15 cellular contexts compared by ENCODE assay signal in genomic region chr1:53899708-53900107, GRCh38. TPM values are rescaled to one million over a fixed set of nuclear protein-coding genes. Genes with fewer than 3 reads are reported as not detected.
DNase-seq lines count a peak whose midpoint lies in the region; ATAC-seq, FAIRE-seq and TF ChIP-seq lines count a peak whose summit lies in the region.
"Had no signal": no experiment of that assay in that cellular context is flagged by ENCODE, and none has a peak within 500 bp of the region (broad histone marks: within the 10 kb centered on the region; RNA-seq: fewer than 3 reads in every experiment).

No MANE protein-coding gene starts in this region.

- BruUV-seq in HepG2 (replicated peaks; lab: Mats Ljungman, UMichigan): no TSS peak

- TF ChIP-seq RAD21 in HepG2 (CRISPR knock-in tag; IDR thresholded peaks at IDR 0.05): no peak

- H3K79me1 ChIP-seq in H9 (ENCODE audit: insufficient read depth, low read depth, low read length, poor library complexity, severe bottlenecking): no peaks in the 10 kb centered on the region

- no peak overlapping the region for H3K4ac ChIP-seq in H9 (ENCODE audit: low read depth, low read length)

- H3K4me2 ChIP-seq in HepG2 (ENCODE audit: low read depth, low read length) (peak overlapping the region; percentile 88), H9 (ENCODE audit: insufficient read depth, insufficient read length, low read length) (no peak overlapping the region)

- H4K91ac ChIP-seq in H9 (ENCODE audit: insufficient read length, low read depth, low read length): no peak overlapping the region

- no peaks in the 10 kb centered on the region for H3K9me3 Mint-ChIP-seq in chondrocyte (ENCODE audit: low read depth)
- no peaks in the 10 kb centered on the region for H3K9me3 Mint-ChIP-seq in H9
- no peaks in the 10 kb centered on the region for H3K9me3 Mint-ChIP-seq in CD4-positive, alpha-beta memory T cell

- H3K27me3 ChIP-seq in HepG2 (ENCODE audit: control insufficient read depth in 1 of 2, insufficient read depth in 2 of 2, low read length in 2 of 2) (no peaks in the 10 kb centered on the region), thyroid gland (no peaks in the 10 kb centered on the region), H9 (ENCODE audit: insufficient read depth, low read length) (no peaks in the 10 kb centered on the region), left lung (no peaks in the 10 kb centered on the region)
- H3K27me3 ChIP-seq in CD4-positive, alpha-beta memory T cell (ENCODE audit: insufficient read depth, low read length): no peaks in the 10 kb centered on the region

- H2BK15ac ChIP-seq in H9 (ENCODE audit: low read depth, low read length): no peak overlapping the region

- peak; percentile 14 for DNase-seq in M059J (ENCODE audit: low read depth)
- DNase-seq in chondrocyte (ENCODE audit: low spot score): no peak
- DNase-seq in HepG2 (ENCODE audit: low spot score): no peak
- no peak for DNase-seq in thyroid gland
- DNase-seq in H9: no peak
- DNase-seq in D721Med (ENCODE audit: insufficient read length, low spot score): no peak
- no peak for DNase-seq in left lung
- no peak for DNase-seq in CD4-positive, alpha-beta memory T cell
- DNase-seq: DMS 273 treated with DMSO at 0.1 percent for 48 hours, GM23248 had no signal

- peak overlapping the region; percentile 66 for H3K27ac Mint-ChIP-seq in chondrocyte (ENCODE audit: unreplicated experiment)
- H3K27ac Mint-ChIP-seq in H9: no peak overlapping the region
- peak overlapping the region in 1 of 7 donors; percentile 53 for H3K27ac Mint-ChIP-seq in CD4-positive, alpha-beta memory T cell

- H2BK20ac ChIP-seq in H9 (ENCODE audit: low read depth, low read length, poor library complexity, severe bottlenecking): no peak overlapping the region

- H4K20me1 ChIP-seq in HepG2 (ENCODE audit: insufficient read depth, low read length) (no peaks in the 10 kb centered on the region), H9 (ENCODE audit: control insufficient read depth, insufficient read depth, insufficient read length) (no peaks in the 10 kb centered on the region)

- H3K36me3 Mint-ChIP-seq in chondrocyte (ENCODE audit: low read depth): no peaks in the 10 kb centered on the region
- H3K36me3 Mint-ChIP-seq in H9 (ENCODE audit: insufficient read depth in 1 of 3, low read depth in 3 of 3): no peaks in the 10 kb centered on the region
- H3K36me3 Mint-ChIP-seq in CD4-positive, alpha-beta memory T cell: peaks cover 0 to 3% of the 10 kb centered on the region in 2 donors

- H3K4me3 Mint-ChIP-seq in chondrocyte (ENCODE audit: unreplicated experiment) (no peak overlapping the region), H9 (no peak overlapping the region)
- no peak overlapping the region for H3K4me3 Mint-ChIP-seq in CD4-positive, alpha-beta memory T cell

- TF ChIP-seq POLR2A in HepG2 (IDR thresholded peaks at IDR 0.05; ENCODE audit: insufficient read depth in 1 of 2, low read depth in 2 of 2, low read length in 2 of 2) (no peak), thyroid gland (IDR thresholded peaks at IDR 0.05) (no peak)

- ATAC-seq in HepG2 (peak; percentile 2; the same call in 1 of the 3 replicates), left lung (no peak)

- no peak overlapping the region for H2BK5ac ChIP-seq in H9 (ENCODE audit: insufficient read length, low read length)

- H3K79me2 ChIP-seq in HepG2 (ENCODE audit: insufficient read depth, low read length) (peaks cover 8% of the 10 kb centered on the region), H9 (ENCODE audit: insufficient read depth, low read length) (no peaks in the 10 kb centered on the region)

- H3K9ac ChIP-seq in HepG2 (ENCODE audit: insufficient read depth, low read depth, low read length) (no peak overlapping the region), H9 (ENCODE audit: extremely low read depth, insufficient read length, low read length) (no peak overlapping the region)
- H3K9ac ChIP-seq: GM23248 had no signal

- no peaks in the 10 kb centered on the region for H3K27me3 Mint-ChIP-seq in chondrocyte (ENCODE audit: low read depth)
- peaks cover 7% of the 10 kb centered on the region for H3K27me3 Mint-ChIP-seq in H9 (ENCODE audit: low read depth)
- H3K27me3 Mint-ChIP-seq in CD4-positive, alpha-beta memory T cell: peaks cover 0 to 3% of the 10 kb centered on the region in 2 donors

- H3K14ac ChIP-seq in H9 (ENCODE audit: insufficient read depth, low read length): no peak overlapping the region

- no peaks in the 10 kb centered on the region for H3K9me3 ChIP-seq in HepG2 (ENCODE audit: low read length)
- no peaks in the 10 kb centered on the region for H3K9me3 ChIP-seq in thyroid gland
- H3K9me3 ChIP-seq in H9 (ENCODE audit: control insufficient read depth, low read depth, low read length): no peaks in the 10 kb centered on the region
- no peaks in the 10 kb centered on the region for H3K9me3 ChIP-seq in left lung
- H3K9me3 ChIP-seq in CD4-positive, alpha-beta memory T cell (ENCODE audit: control insufficient read depth in 1 of 2, low read length in 2 of 2): no peaks in the 10 kb centered on the region

- no peak overlapping the region for H4K8ac ChIP-seq in H9 (replicated peaks; ENCODE audit: insufficient read length, low read depth, low read length)

- H3K27ac ChIP-seq in HepG2 (ENCODE audit: extremely low read length, insufficient read depth, low read length) (peak overlapping the region; percentile 89), thyroid gland (peak overlapping the region; percentile 63 to 91 (median 82)), H9 (ENCODE audit: insufficient read length, low read depth, low read length) (no peak overlapping the region), left lung (no peak overlapping the region)
- no peak overlapping the region for H3K27ac ChIP-seq in CD4-positive, alpha-beta memory T cell (ENCODE audit: low read depth, low read length)
- H3K27ac ChIP-seq: GM23248 had no signal

- peaks cover 92% of the 10 kb centered on the region for H3K4me1 ChIP-seq in HepG2 (ENCODE audit: insufficient read depth, low read length)
- peaks cover 23 to 77% of the 10 kb centered on the region in 2 donors for H3K4me1 ChIP-seq in thyroid gland
- no peaks in the 10 kb centered on the region for H3K4me1 ChIP-seq in H9 (ENCODE audit: insufficient read depth, low read length)
- peaks cover 0 to 15% of the 10 kb centered on the region in 2 donors for H3K4me1 ChIP-seq in left lung
- H3K4me1 ChIP-seq in CD4-positive, alpha-beta memory T cell (ENCODE audit: insufficient read depth, low read length): no peaks in the 10 kb centered on the region

- in situ Hi-C loops in HepG2 (cut with HindIII; ENCODE audit: extremely low pct_ligation_motif_present, low pct_unique_long_range_greater_than_20kb): no loop called here

- no peak overlapping the region for H2AFZ ChIP-seq in HepG2 (ENCODE audit: low read length)
- H2AFZ ChIP-seq in H9 (ENCODE audit: low read length): no peak overlapping the region
- H2AFZ ChIP-seq: GM23248 had no signal

- H2BK120ac ChIP-seq in H9 (ENCODE audit: low read depth, low read length, poor library complexity, severe bottlenecking): no peak overlapping the region

- no peak overlapping the region for H3K23ac ChIP-seq in H9 (ENCODE audit: insufficient read length, low read depth, low read length)

- H3K4me1 Mint-ChIP-seq in chondrocyte (ENCODE audit: low read depth): peaks cover 56% of the 10 kb centered on the region
- 0 out of 4 replicates have a peak, but pooled peaks cover 0 to under 1% of the 10 kb centered on the region in 2 experiments for H3K4me1 Mint-ChIP-seq in H9
- no peaks in the 10 kb centered on the region for H3K4me1 Mint-ChIP-seq in CD4-positive, alpha-beta memory T cell

- H3K23me2 ChIP-seq in H9 (ENCODE audit: insufficient read length, low read depth, low read length, poor library complexity, severe bottlenecking): no peaks in the 10 kb centered on the region

- 43% methylated on average over 3 of the region's 3 CpGs for WGBS in HepG2 (ENCODE audit: low lambda C conversion rate)
- 88 to 89% methylated on average over 3 of the region's 3 CpGs for WGBS in thyroid gland, 2 donors
- WGBS in H9 (ENCODE audit: extremely low coverage, insufficient read length, low lambda C conversion rate): no CpG with 5 or more reads among the region's 3 CpGs

- no peak for FAIRE-seq in HepG2 (lab: Jason Lieb, UNC)
- no peak for FAIRE-seq in D721Med (lab: Jason Lieb, UNC)
- FAIRE-seq: H54 had no signal

- H2AK5ac ChIP-seq in H9 (ENCODE audit: insufficient read length, low read length): no peak overlapping the region

- no peak for TF ChIP-seq EP300 in HepG2 (IDR thresholded peaks at IDR 0.05; ENCODE audit: low read depth in 2 of 2, low read length in 2 of 2)
- no peak for TF ChIP-seq EP300 in HepG2 (CRISPR knock-in tag; IDR thresholded peaks at IDR 0.05; ENCODE audit: borderline replicate concordance)

- no peak overlapping the region for H3K18ac ChIP-seq in H9 (ENCODE audit: insufficient read length, low read depth, low read length)

- no peak overlapping the region for H3T11ph ChIP-seq in H9 (ENCODE audit: low read length)

- TF ChIP-seq CTCF in chondrocyte (IDR thresholded peaks at IDR 0.05): no peak
- TF ChIP-seq CTCF in HepG2 (CRISPR knock-in tag; IDR thresholded peaks at IDR 0.05): no peak
- no peak for TF ChIP-seq CTCF in thyroid gland (IDR thresholded peaks at IDR 0.05)
- TF ChIP-seq CTCF in H9 (conservative IDR thresholded peaks at IDR 0.05): no peak
- no peak for TF ChIP-seq CTCF in D721Med (IDR thresholded peaks at IDR 0.05; ENCODE audit: insufficient read depth, missing control alignments)
- no peak for TF ChIP-seq CTCF in left lung (IDR thresholded peaks at IDR 0.05)

- CTCF ChIA-PET in HepG2 (lab: Yijun Ruan, JAX; ENCODE audit: low intra/inter-chr PET ratio, low total read pairs): no interaction called here
- CTCF ChIA-PET in CD4-positive, alpha-beta memory T cell (lab: Charles Lee; ENCODE audit: partially characterized antibody): interaction anchor here (1.2 to 1.8 kb wide), 2 partner anchors 26 to 38 kb away, joined by 3 to 5 read pairs; no protein-coding TSS in a partner anchor

- H3K4me3 ChIP-seq in HepG2 (replicated peaks in 1 of 3; ENCODE audit: insufficient read depth in 1 of 3, low read depth in 2 of 3, low read length in 3 of 3) (peak overlapping the region in 1 of 3 experiments; percentile 30; a peak in 1 of 6 replicates), thyroid gland (replicated peaks in 1 of 3) (no peak overlapping the region), left lung (no peak overlapping the region)
- no peak overlapping the region for H3K4me3 ChIP-seq in CD4-positive, alpha-beta memory T cell (ENCODE audit: low read length in 2 of 2)
- H3K4me3 ChIP-seq: GM23248 had no signal

- H3K56ac ChIP-seq in H9 (ENCODE audit: insufficient read length, low read depth, low read length): no peak overlapping the region

- H2BK12ac ChIP-seq in H9 (ENCODE audit: insufficient read length, low read depth, low read length): no peak overlapping the region

- no peak overlapping the region for H4K5ac ChIP-seq in H9 (ENCODE audit: insufficient read length, low read depth, low read length)

- POLR2A ChIA-PET in HepG2 (lab: Yijun Ruan, JAX): interaction anchor here (1.0 to 5.1 kb wide), 6 partner anchors 8 to 48 kb away, joined by 3 to 46 read pairs (median 12); partner anchors contain the start of genes IFT25, LRRC42 and YIPF1
- POLR2A ChIA-PET in CD4-positive, alpha-beta memory T cell (lab: Charles Lee; ENCODE audit: partially characterized antibody): no interaction called here

- intact Hi-C loops in HepG2 (cut with micrococcal nuclease; ENCODE audit: unreplicated experiment) (loop anchor here (1.0 kb wide), 1 partner anchor 8 kb away; no protein-coding TSS in a partner anchor), thyroid gland (cut with DNase I) (no loop called here), left lung (cut with DNase I) (no loop called here)
- intact Hi-C loops in CD4-positive, alpha-beta memory T cell (cut with micrococcal nuclease): no loop called here

- H3K36me3 ChIP-seq in HepG2 (replicated peaks in 1 of 2; ENCODE audit: control insufficient read depth in 1 of 2, insufficient read depth in 2 of 2, low read length in 2 of 2) (no peaks in the 10 kb centered on the region), thyroid gland (no peaks in the 10 kb centered on the region), left lung (no peaks in the 10 kb centered on the region)
- H3K36me3 ChIP-seq in CD4-positive, alpha-beta memory T cell (ENCODE audit: insufficient read depth, low read length): no peaks in the 10 kb centered on the region

RNA-seq across cellular contexts. Expression of gene DIO1, which starts 5.7 kb away (rescaled TPM):
- not detected in 2 replicates for total RNA-seq in M059J (2014; rRNA removed; shearing (Covaris generic))
- total RNA-seq in chondrocyte: not detected in 3 replicates
- total RNA-seq in HepG2 (2016; rRNA removed; fragmentation: Illumina TruSeq; extraction: Trizol): 31.1 and 45.6 TPM in 2 replicates
- 6.5 and 7.5 TPM in 2 replicates for total RNA-seq in HepG2 (2016; cell fraction: cytosol; rRNA removed; fragmentation: Illumina TruSeq; extraction: Trizol; ENCODE audit: low read depth)
- 32.5 and 46.6 TPM in 2 replicates for total RNA-seq in HepG2 (2016; cell fraction: insoluble cytoplasmic fraction; rRNA removed; fragmentation: Illumina TruSeq; extraction: Trizol)
- total RNA-seq in HepG2 (2016; cell fraction: membrane; rRNA removed; fragmentation: Illumina TruSeq; extraction: Trizol): 19.8 and 20.1 TPM in 2 replicates
- 40.7 and 43.4 TPM in 2 replicates for total RNA-seq in HepG2 (2016; cell fraction: nucleus; rRNA removed; fragmentation: Illumina TruSeq; extraction: Trizol)
- 13.5 and 16.3 TPM in 2 replicates for polyA plus RNA-seq in HepG2 (2011; rRNA removed)
- 11.0 and 14.6 TPM in 2 replicates for polyA plus RNA-seq in HepG2 (2011; cell fraction: cytosol; rRNA removed)
- 6.9 and 7.0 TPM in 2 replicates for polyA plus RNA-seq in HepG2 (2011; cell fraction: nucleus; rRNA removed)
- 8.0 and 13.8 TPM in 2 replicates for polyA plus RNA-seq in HepG2 (2012)
- 4.3 and 4.9 TPM in 2 replicates for polyA plus RNA-seq in HepG2 (2016; cell fraction: cytosol; fragmentation: Illumina TruSeq; extraction: Trizol; ENCODE audit: low read depth)
- polyA plus RNA-seq in HepG2 (2016; cell fraction: insoluble cytoplasmic fraction; fragmentation: Illumina TruSeq; extraction: Trizol; ENCODE audit: low read depth): 27.2 and 29.7 TPM in 2 replicates
- polyA plus RNA-seq in HepG2 (2016; cell fraction: membrane; fragmentation: Illumina TruSeq; extraction: Trizol; ENCODE audit: low read depth): 9.8 and 10.5 TPM in 2 replicates
- 59.0 and 63.1 TPM in 2 replicates for polyA plus RNA-seq in HepG2 (2016; cell fraction: nucleus; fragmentation: Illumina TruSeq; extraction: Trizol; ENCODE audit: insufficient read depth, low read depth)
- polyA minus RNA-seq in HepG2 (2011; rRNA and poly(A)+ RNA removed; ENCODE audit: low replicate concordance): 20.1 TPM in 1 of 2 replicates, not detected in the other
- polyA minus RNA-seq in HepG2 (2011; cell fraction: cytosol; rRNA and poly(A)+ RNA removed): 7.8 and 8.1 TPM in 2 replicates
- 13.6 and 13.8 TPM in 2 replicates for polyA minus RNA-seq in HepG2 (2011; cell fraction: nucleus; rRNA and poly(A)+ RNA removed)
- 100 to 1,000 TPM; 219 to 492 (median 343) TPM for total RNA-seq in thyroid gland
- total RNA-seq in H9 (2021): not detected in 2 replicates
- total RNA-seq in left lung: 1 to 10 TPM in 1 of 2 donors, not detected in 1; 1.2 TPM
- not detected for total RNA-seq in CD4-positive, alpha-beta memory T cell
- not detected for polyA plus RNA-seq in CD4-positive, alpha-beta memory T cell
- total RNA-seq: A673, Daoy, GM23248, HT-29 had no signal
- polyA plus RNA-seq: BJ, GM23248 had no signal

RNA-seq across cellular contexts. Expression of gene YIPF1, which starts 10.1 kb away (rescaled TPM):
- total RNA-seq in M059J (2014; rRNA removed; shearing (Covaris generic)): 32.5 and 38.1 TPM in 2 replicates
- total RNA-seq in chondrocyte (17.2 to 18.4 TPM (median 18.1 TPM) in 3 replicates), HepG2 (2016; rRNA removed; fragmentation: Illumina TruSeq; extraction: Trizol) (19.0 and 21.1 TPM in 2 replicates), thyroid gland (10 to 100 TPM; 41.5 to 66.6 (median 61.5) TPM), H9 (2021) (29.1 and 33.1 TPM in 2 replicates), left lung (10 to 100 TPM; 27.1 to 27.7 TPM)
- 7.5 and 9.3 TPM in 2 replicates for total RNA-seq in HepG2 (2016; cell fraction: cytosol; rRNA removed; fragmentation: Illumina TruSeq; extraction: Trizol; ENCODE audit: low read depth)
- 18.1 and 18.6 TPM in 2 replicates for total RNA-seq in HepG2 (2016; cell fraction: insoluble cytoplasmic fraction; rRNA removed; fragmentation: Illumina TruSeq; extraction: Trizol)
- 16.3 and 17.7 TPM in 2 replicates for total RNA-seq in HepG2 (2016; cell fraction: membrane; rRNA removed; fragmentation: Illumina TruSeq; extraction: Trizol)
- total RNA-seq in HepG2 (2016; cell fraction: nucleus; rRNA removed; fragmentation: Illumina TruSeq; extraction: Trizol): 17.0 and 19.0 TPM in 2 replicates
- 30.8 and 31.9 TPM in 2 replicates for polyA plus RNA-seq in HepG2 (2011; rRNA removed)
- polyA plus RNA-seq in HepG2 (2011; cell fraction: cytosol; rRNA removed): 23.5 and 33.7 TPM in 2 replicates
- 13.9 and 16.7 TPM in 2 replicates for polyA plus RNA-seq in HepG2 (2011; cell fraction: nucleus; rRNA removed)
- polyA plus RNA-seq in HepG2 (2012): 13.4 and 20.3 TPM in 2 replicates
- polyA plus RNA-seq in HepG2 (2016; cell fraction: cytosol; fragmentation: Illumina TruSeq; extraction: Trizol; ENCODE audit: low read depth): 7.9 and 13.0 TPM in 2 replicates
- 20.3 and 20.4 TPM in 2 replicates for polyA plus RNA-seq in HepG2 (2016; cell fraction: insoluble cytoplasmic fraction; fragmentation: Illumina TruSeq; extraction: Trizol; ENCODE audit: low read depth)
- polyA plus RNA-seq in HepG2 (2016; cell fraction: membrane; fragmentation: Illumina TruSeq; extraction: Trizol; ENCODE audit: low read depth): 14.9 and 17.0 TPM in 2 replicates
- polyA plus RNA-seq in HepG2 (2016; cell fraction: nucleus; fragmentation: Illumina TruSeq; extraction: Trizol; ENCODE audit: insufficient read depth, low read depth): 24.4 and 26.4 TPM in 2 replicates
- 26.9 and 28.2 TPM in 2 replicates for polyA minus RNA-seq in HepG2 (2011; rRNA and poly(A)+ RNA removed; ENCODE audit: low replicate concordance)
- 9.4 and 12.6 TPM in 2 replicates for polyA minus RNA-seq in HepG2 (2011; cell fraction: cytosol; rRNA and poly(A)+ RNA removed)
- polyA minus RNA-seq in HepG2 (2011; cell fraction: nucleus; rRNA and poly(A)+ RNA removed): 10.3 and 15.3 TPM in 2 replicates
- 10 to 100 TPM; 14.8 to 15.2 TPM for total RNA-seq in CD4-positive, alpha-beta memory T cell
- 10 to 100 TPM; 25.2 to 30.5 TPM for polyA plus RNA-seq in CD4-positive, alpha-beta memory T cell

RNA-seq across cellular contexts. Expression of gene IFT25, which starts 45.8 kb away (rescaled TPM):
- 62.7 and 95.9 TPM in 2 replicates for total RNA-seq in M059J (2014; rRNA removed; shearing (Covaris generic))
- total RNA-seq in chondrocyte: 20.4 to 33.7 TPM (median 20.6 TPM) in 3 replicates
- total RNA-seq in HepG2 (2016; rRNA removed; fragmentation: Illumina TruSeq; extraction: Trizol): 48.0 and 52.8 TPM in 2 replicates
- total RNA-seq in HepG2 (2016; cell fraction: cytosol; rRNA removed; fragmentation: Illumina TruSeq; extraction: Trizol; ENCODE audit: low read depth): 24.1 and 25.2 TPM in 2 replicates
- 51.0 and 53.3 TPM in 2 replicates for total RNA-seq in HepG2 (2016; cell fraction: insoluble cytoplasmic fraction; rRNA removed; fragmentation: Illumina TruSeq; extraction: Trizol)
- 25.7 and 27.9 TPM in 2 replicates for total RNA-seq in HepG2 (2016; cell fraction: membrane; rRNA removed; fragmentation: Illumina TruSeq; extraction: Trizol)
- 33.4 and 40.9 TPM in 2 replicates for total RNA-seq in HepG2 (2016; cell fraction: nucleus; rRNA removed; fragmentation: Illumina TruSeq; extraction: Trizol)
- 12.7 and 19.7 TPM in 2 replicates for polyA plus RNA-seq in HepG2 (2011; rRNA removed)
- polyA plus RNA-seq in HepG2 (2011; cell fraction: cytosol; rRNA removed): 6.7 and 7.6 TPM in 2 replicates
- 9.1 and 12.2 TPM in 2 replicates for polyA plus RNA-seq in HepG2 (2011; cell fraction: nucleus; rRNA removed)
- 14.1 and 30.4 TPM in 2 replicates for polyA plus RNA-seq in HepG2 (2012)
- polyA plus RNA-seq in HepG2 (2016; cell fraction: cytosol; fragmentation: Illumina TruSeq; extraction: Trizol; ENCODE audit: low read depth): 34.6 and 42.0 TPM in 2 replicates
- polyA plus RNA-seq in HepG2 (2016; cell fraction: insoluble cytoplasmic fraction; fragmentation: Illumina TruSeq; extraction: Trizol; ENCODE audit: low read depth): 68.1 and 73.1 TPM in 2 replicates
- 29.4 and 29.9 TPM in 2 replicates for polyA plus RNA-seq in HepG2 (2016; cell fraction: membrane; fragmentation: Illumina TruSeq; extraction: Trizol; ENCODE audit: low read depth)
- 50.9 and 56.0 TPM in 2 replicates for polyA plus RNA-seq in HepG2 (2016; cell fraction: nucleus; fragmentation: Illumina TruSeq; extraction: Trizol; ENCODE audit: insufficient read depth, low read depth)
- polyA minus RNA-seq in HepG2 (2011; rRNA and poly(A)+ RNA removed; ENCODE audit: low replicate concordance): 0.70 and 3.3 TPM in 2 replicates
- polyA minus RNA-seq in HepG2 (2011; cell fraction: cytosol; rRNA and poly(A)+ RNA removed): 3.1 and 3.6 TPM in 2 replicates
- polyA minus RNA-seq in HepG2 (2011; cell fraction: nucleus; rRNA and poly(A)+ RNA removed): 30.0 and 36.9 TPM in 2 replicates
- 100 to 1,000 TPM in 1 of 4 donors, 10 to 100 TPM in 3; 42.4 to 116 (median 77.7) TPM for total RNA-seq in thyroid gland
- 33.6 and 36.8 TPM in 2 replicates for total RNA-seq in H9 (2021)
- 10 to 100 TPM; 22.3 to 26.1 TPM for total RNA-seq in left lung
- 10 to 100 TPM; 47.2 to 50.3 TPM for total RNA-seq in CD4-positive, alpha-beta memory T cell
- 10 to 100 TPM; 45.5 to 65.4 TPM for polyA plus RNA-seq in CD4-positive, alpha-beta memory T cell

RNA-seq across cellular contexts. Expression of gene LRRC42, which starts 46.4 kb away (rescaled TPM):
- total RNA-seq in M059J (2014; rRNA removed; shearing (Covaris generic)): 53.0 and 59.3 TPM in 2 replicates
- 32.0 to 42.2 TPM (median 37.6 TPM) in 3 replicates for total RNA-seq in chondrocyte
- total RNA-seq in HepG2 (2016; rRNA removed; fragmentation: Illumina TruSeq; extraction: Trizol): 43.6 and 55.1 TPM in 2 replicates
- total RNA-seq in HepG2 (2016; cell fraction: cytosol; rRNA removed; fragmentation: Illumina TruSeq; extraction: Trizol; ENCODE audit: low read depth): 14.7 and 15.5 TPM in 2 replicates
- 40.9 and 54.9 TPM in 2 replicates for total RNA-seq in HepG2 (2016; cell fraction: insoluble cytoplasmic fraction; rRNA removed; fragmentation: Illumina TruSeq; extraction: Trizol)
- 28.8 and 31.5 TPM in 2 replicates for total RNA-seq in HepG2 (2016; cell fraction: membrane; rRNA removed; fragmentation: Illumina TruSeq; extraction: Trizol)
- total RNA-seq in HepG2 (2016; cell fraction: nucleus; rRNA removed; fragmentation: Illumina TruSeq; extraction: Trizol): 19.6 and 22.9 TPM in 2 replicates
- polyA plus RNA-seq in HepG2 (2011; rRNA removed): 27.2 and 30.6 TPM in 2 replicates
- polyA plus RNA-seq in HepG2 (2011; cell fraction: cytosol; rRNA removed): 23.7 and 24.0 TPM in 2 replicates
- polyA plus RNA-seq in HepG2 (2011; cell fraction: nucleus; rRNA removed): 13.2 and 13.6 TPM in 2 replicates
- polyA plus RNA-seq in HepG2 (2012): 30.5 and 31.4 TPM in 2 replicates
- polyA plus RNA-seq in HepG2 (2016; cell fraction: cytosol; fragmentation: Illumina TruSeq; extraction: Trizol; ENCODE audit: low read depth): 14.5 and 16.9 TPM in 2 replicates
- polyA plus RNA-seq in HepG2 (2016; cell fraction: insoluble cytoplasmic fraction; fragmentation: Illumina TruSeq; extraction: Trizol; ENCODE audit: low read depth): 56.4 and 59.0 TPM in 2 replicates
- polyA plus RNA-seq in HepG2 (2016; cell fraction: membrane; fragmentation: Illumina TruSeq; extraction: Trizol; ENCODE audit: low read depth): 20.2 and 21.5 TPM in 2 replicates
- polyA plus RNA-seq in HepG2 (2016; cell fraction: nucleus; fragmentation: Illumina TruSeq; extraction: Trizol; ENCODE audit: insufficient read depth, low read depth): 33.1 and 36.6 TPM in 2 replicates
- 18.6 and 20.1 TPM in 2 replicates for polyA minus RNA-seq in HepG2 (2011; rRNA and poly(A)+ RNA removed; ENCODE audit: low replicate concordance)
- polyA minus RNA-seq in HepG2 (2011; cell fraction: cytosol; rRNA and poly(A)+ RNA removed): 18.0 and 23.7 TPM in 2 replicates
- polyA minus RNA-seq in HepG2 (2011; cell fraction: nucleus; rRNA and poly(A)+ RNA removed): 8.9 and 14.4 TPM in 2 replicates
- 10 to 100 TPM; 28.7 to 39.4 (median 33.7) TPM for total RNA-seq in thyroid gland
- total RNA-seq in H9 (2021): 36.3 and 38.2 TPM in 2 replicates
- total RNA-seq in left lung: 10 to 100 TPM; 18.0 to 21.9 TPM
- total RNA-seq in CD4-positive, alpha-beta memory T cell: 1 to 10 TPM; 7.3 to 8.7 TPM
- 1 to 10 TPM; 4.7 to 8.4 TPM for polyA plus RNA-seq in CD4-positive, alpha-beta memory T cell

Comparison
In these comparisons a context has a peak if more than half of its experiments do, and no peak if none do; other contexts are left out.
1. H3K27ac ChIP-seq: peak in HepG2 (single experiment) and thyroid gland (3 of 3); none in H9 (single experiment), left lung (0 of 2) and CD4-positive, alpha-beta memory T cell (single experiment).